ENCODE assay signal across 27 cellular contexts in genomic region chr20:58171796-58172425, GRCh38. TPM values are rescaled to one million over a fixed set of nuclear protein-coding genes. Genes with fewer than 3 reads are reported as not detected.
A peak's percentile ranks its signal among the peaks of the same experiment; 100 is the strongest.
DNase-seq lines count a peak whose midpoint lies in the region; ATAC-seq, FAIRE-seq and TF ChIP-seq lines count a peak whose summit lies in the region.
"Had no signal": no experiment of that assay in that cellular context is flagged by ENCODE, and none has a peak within 500 bp of the region (broad histone marks: within the 10 kb centered on the region; RNA-seq: fewer than 3 reads in every experiment).

No MANE protein-coding gene starts in this region.

- no peak for FAIRE-seq in kidney (lab: Jason Lieb, UNC)
- FAIRE-seq in H54 (lab: Jason Lieb, UNC): no peak
- FAIRE-seq: GM12891, RCC 7860 had no signal

- no peak overlapping the region for H3K27ac ChIP-seq in kidney (ENCODE audit: low read depth in 2 of 2, low read length in 2 of 2)
- H3K27ac ChIP-seq: GM23248, HL-60, SJSA1 had no signal

- TF ChIP-seq POLR2A in H54 (IDR thresholded peaks at IDR 0.05; ENCODE audit: low read depth, low read length): no peak; the same call in 1 of the 2 replicates

- TF ChIP-seq CTCF in kidney (IDR thresholded peaks at IDR 0.05; ENCODE audit: borderline replicate concordance, extremely low read depth, insufficient read depth): no peak

- H3K9ac ChIP-seq in kidney (ENCODE audit: low read length in 2 of 2): no peak overlapping the region
- H3K9ac ChIP-seq: GM23248 had no signal

- no peak overlapping the region for H3K27ac Mint-ChIP-seq in stimulated activated naive CD8-positive, alpha-beta T cell treated with anti-CD3 and anti-CD28 coated beads, Interleukin-15, amount 100 ng/mL, for 72 hours

- no peak for DNase-seq in stimulated activated naive CD8-positive, alpha-beta T cell treated with anti-CD3 and anti-CD28 coated beads, Interleukin-15, amount 100 ng/mL, for 72 hours
- no peak for DNase-seq in stimulated activated naive CD8-positive, alpha-beta T cell treated with anti-CD3 and anti-CD28 coated beads, Interleukin-15, Interleukin-2, amounts not matched to agents 100 U/mL and 50 U/mL, for 24 hours
- DNase-seq in Jurkat, Clone E6-1 (ENCODE audit: low read depth, low spot score): peak; percentile 43
- peak; percentile 7 for DNase-seq in kidney
- DNase-seq in H54 (ENCODE audit: insufficient read length, low spot score): no peak
- DNase-seq in NOMO-1 treated with DMSO at 0.1 percent for 48 hours (lab: John Stamatoyannopoulos, UW; ENCODE audit: unreplicated experiment): no peak
- no peak for DNase-seq in activated gamma-delta T cell treated with Interleukin-2 at 50 U/mL for 16 hours
- DNase-seq: CD4-positive, alpha-beta memory T cell; DND-41; GM23248; HCEC 1CT; Karpas-422; MV-4-11; NCI-H1105 treated with DMSO at 0.1 percent for 48 hours; NCI-H1694; NCI-H2081 treated with DMSO at 0.1 percent for 48 hours; NCI-H2171 treated with DMSO at 0.1 percent for 48 hours; NCI-H524 treated with DMSO at 0.1 percent for 48 hours; NCI-H82; OCI-M1 had no signal

- H3K4me3 Mint-ChIP-seq in stimulated activated naive CD8-positive, alpha-beta T cell treated with anti-CD3 and anti-CD28 coated beads, Interleukin-15, amount 100 ng/mL, for 72 hours: no peak overlapping the region

- H3K4me1 ChIP-seq in kidney (ENCODE audit: control insufficient read depth in 1 of 2, insufficient read depth in 1 of 2, low read depth in 1 of 2, low read length in 2 of 2): peaks cover 0 to 5% of the 10 kb centered on the region in 2 donors

- no peaks in the 10 kb centered on the region for H3K27me3 Mint-ChIP-seq in stimulated activated naive CD8-positive, alpha-beta T cell treated with anti-CD3 and anti-CD28 coated beads, Interleukin-15, amount 100 ng/mL, for 72 hours

- H3K9me3 ChIP-seq in kidney (ENCODE audit: control insufficient read depth in 1 of 2, low read length in 2 of 2): no peaks in the 10 kb centered on the region
- H3K9me3 ChIP-seq: SJSA1 had no signal

- H3K4me1 Mint-ChIP-seq in stimulated activated naive CD8-positive, alpha-beta T cell treated with anti-CD3 and anti-CD28 coated beads, Interleukin-15, amount 100 ng/mL, for 72 hours: peaks cover 20% of the 10 kb centered on the region

- no peak overlapping the region for H3K4me3 ChIP-seq in Jurkat, Clone E6-1 (ENCODE audit: low read length)
- no peak overlapping the region for H3K4me3 ChIP-seq in kidney (ENCODE audit: low read length in 2 of 2)
- H3K4me3 ChIP-seq: GM23248, SJSA1 had no signal

- intact Hi-C loops in kidney (cut with DNase I): no loop called here

- H3K9me3 Mint-ChIP-seq in stimulated activated naive CD8-positive, alpha-beta T cell treated with anti-CD3 and anti-CD28 coated beads, Interleukin-15, amount 100 ng/mL, for 72 hours: no peaks in the 10 kb centered on the region
- H3K9me3 Mint-ChIP-seq: CD4-positive, alpha-beta memory T cell had no signal

- no peaks in the 10 kb centered on the region for H3K36me3 ChIP-seq in kidney (ENCODE audit: control insufficient read depth in 1 of 2, insufficient read depth in 2 of 2, low read length in 2 of 2)
- H3K36me3 ChIP-seq: SJSA1 had no signal

- ATAC-seq in stimulated activated naive CD8-positive, alpha-beta T cell treated with anti-CD3 and anti-CD28 coated beads, Interleukin-15, amount 100 ng/mL, for 72 hours: peak; percentile 39
- ATAC-seq in stimulated activated naive CD8-positive, alpha-beta T cell treated with anti-CD3 and anti-CD28 coated beads, Interleukin-15, Interleukin-2, amounts not matched to agents 100 U/mL and 50 U/mL, for 24 hours: no peak

RNA-seq across cellular contexts. Expression of gene ANKRD60, which starts 56.5 kb away (rescaled TPM):
- not detected for polyA plus RNA-seq in Jurkat, Clone E6-1 (2012; ENCODE audit: insufficient read depth, insufficient read length)
- total RNA-seq in kidney: not detected
- not detected for polyA plus RNA-seq in kidney (ENCODE audit: insufficient read depth, low read depth, low replicate concordance)
- total RNA-seq: CD4-positive, alpha-beta memory T cell; GM23248; HT-29; M059J; SJSA1 had no signal
- polyA plus RNA-seq: BJ; CD4-positive, alpha-beta memory T cell; GM23248 had no signal

Comparison
In these comparisons a context has a peak if more than half of its experiments do, and no peak if none do; other contexts are left out.
1. DNase-seq: peak in Jurkat, Clone E6-1 (single experiment) and kidney (single experiment); none in stimulated activated naive CD8-positive, alpha-beta T cell treated with anti-CD3 and anti-CD28 coated beads, Interleukin-15, amount 100 ng/mL, for 72 hours (0 of 2), stimulated activated naive CD8-positive, alpha-beta T cell treated with anti-CD3 and anti-CD28 coated beads, Interleukin-15, Interleukin-2, amounts not matched to agents 100 U/mL and 50 U/mL, for 24 hours (single experiment), H54 (single experiment), NOMO-1 treated with DMSO at 0.1 percent for 48 hours (single experiment) and activated gamma-delta T cell treated with Interleukin-2 at 50 U/mL for 16 hours (single experiment).